Comparison of ENCODE assay signal across 8 cellular contexts in genomic region chr20:46562373-46563169, GRCh38. TPM values are rescaled to one million over a fixed set of nuclear protein-coding genes. Genes with fewer than 3 reads are reported as not detected.
DNase-seq lines count a peak whose midpoint lies in the region; ATAC-seq and TF ChIP-seq lines count a peak whose summit lies in the region.

No MANE protein-coding gene starts in this region.

- H3K4me3 Mint-ChIP-seq in activated naive CD4-positive, alpha-beta T cell treated with anti-CD3 and anti-CD28 coated beads, Interleukin-2, amount 10 ng/mL, durations not matched to agents 7 days and 5 days: no peak overlapping the region
- H3K4me3 Mint-ChIP-seq in glutamatergic neuron (ENCODE audit: unreplicated experiment): no peak overlapping the region

- peaks cover 25% of the 10 kb centered on the region for H3K27me3 Mint-ChIP-seq in activated naive CD4-positive, alpha-beta T cell treated with anti-CD3 and anti-CD28 coated beads, Interleukin-2, amount 10 ng/mL, durations not matched to agents 7 days and 5 days
- no peaks in the 10 kb centered on the region for H3K27me3 Mint-ChIP-seq in glutamatergic neuron (ENCODE audit: unreplicated experiment)

- H3K4me1 ChIP-seq in SJCRH30 (peaks cover 11% of the 10 kb centered on the region; the same call in 1 of the 2 replicates), thoracic aorta (ENCODE audit: control insufficient read depth in 1 of 2, low read depth in 2 of 2) (peaks cover 0 to 4% of the 10 kb centered on the region in 2 donors)

- DNase-seq in KG1 (lab: John Stamatoyannopoulos, UW) (peak; percentile 6), SJCRH30 (peak; percentile 76 to 91), glutamatergic neuron (peak; percentile 83), omental fat pad (ENCODE audit: low spot score) (peak; percentile 83), thoracic aorta (ENCODE audit: low spot score) (peak; percentile 40)
- DNase-seq in activated naive CD4-positive, alpha-beta T cell treated with anti-CD3 and anti-CD28 coated beads, Interleukin-2, amount 10 ng/mL, durations not matched to agents 7 days and 5 days: peak; percentile 78

- H3K27ac ChIP-seq in SJCRH30 (no peak overlapping the region), thoracic aorta (peak overlapping the region; percentile 55 to 68)

- H3K4me3 ChIP-seq in SJCRH30: peak overlapping the region; percentile 46
- peak overlapping the region; percentile 70 for H3K4me3 ChIP-seq in thoracic aorta

- TF ChIP-seq CTCF in GM12873 (IDR thresholded peaks at IDR 0.05; ENCODE audit: insufficient read depth, low read depth, low read length, missing control alignments) (peak; percentile 90), glutamatergic neuron (IDR thresholded peaks at IDR 0.05; ENCODE audit: partially characterized antibody, unreplicated experiment) (peak; percentile 93), omental fat pad (IDR thresholded peaks at IDR 0.05) (peak in 1 of 3 donors; percentile 20), thoracic aorta (IDR thresholded peaks at IDR 0.05) (peak; percentile 91)

- CTCF ChIA-PET in activated naive CD4-positive, alpha-beta T cell treated with anti-CD3 and anti-CD28 coated beads, Interleukin-2, amount 10 ng/mL, durations not matched to agents 7 days and 5 days (lab: Charles Lee): interaction anchor here (0.7 to 5.3 kb wide), 12 partner anchors 9 to 120 kb away, joined by 3 to 54 read pairs (median 6); partner anchors contain the start of genes OCSTAMP and ZNF334

- peaks cover 20% of the 10 kb centered on the region for H3K4me1 Mint-ChIP-seq in activated naive CD4-positive, alpha-beta T cell treated with anti-CD3 and anti-CD28 coated beads, Interleukin-2, amount 10 ng/mL, durations not matched to agents 7 days and 5 days
- peaks cover 10% of the 10 kb centered on the region for H3K4me1 Mint-ChIP-seq in glutamatergic neuron (ENCODE audit: low read depth, unreplicated experiment)

- no peaks in the 10 kb centered on the region for H3K9me3 ChIP-seq in SJCRH30 (replicated peaks)
- H3K9me3 ChIP-seq in thoracic aorta: no peaks in the 10 kb centered on the region

- ATAC-seq in omental fat pad (ENCODE audit: low FRiP score): peak; percentile 86
- ATAC-seq in thoracic aorta (ENCODE audit: insufficient number of reproducible peaks, low FRiP score, low read depth): peak; percentile 71
- no peak for ATAC-seq in GM21360 (IDR thresholded peaks at IDR 0.05; ENCODE audit: unreplicated experiment)

- H3K27ac Mint-ChIP-seq in activated naive CD4-positive, alpha-beta T cell treated with anti-CD3 and anti-CD28 coated beads, Interleukin-2, amount 10 ng/mL, durations not matched to agents 7 days and 5 days: no peak overlapping the region
- no peak overlapping the region for H3K27ac Mint-ChIP-seq in glutamatergic neuron (ENCODE audit: unreplicated experiment)

- H3K9me3 Mint-ChIP-seq in activated naive CD4-positive, alpha-beta T cell treated with anti-CD3 and anti-CD28 coated beads, Interleukin-2, amount 10 ng/mL, durations not matched to agents 7 days and 5 days: no peaks in the 10 kb centered on the region
- no peaks in the 10 kb centered on the region for H3K9me3 Mint-ChIP-seq in glutamatergic neuron (ENCODE audit: unreplicated experiment)

- H3K27me3 ChIP-seq in SJCRH30: no peaks in the 10 kb centered on the region
- no peaks in the 10 kb centered on the region for H3K27me3 ChIP-seq in thoracic aorta (replicated peaks; ENCODE audit: insufficient read depth)

- no peaks in the 10 kb centered on the region for H3K36me3 Mint-ChIP-seq in activated naive CD4-positive, alpha-beta T cell treated with anti-CD3 and anti-CD28 coated beads, Interleukin-2, amount 10 ng/mL, durations not matched to agents 7 days and 5 days
- H3K36me3 Mint-ChIP-seq in glutamatergic neuron (ENCODE audit: unreplicated experiment): no peaks in the 10 kb centered on the region

- H3K36me3 ChIP-seq in SJCRH30: no peaks in the 10 kb centered on the region
- H3K36me3 ChIP-seq in thoracic aorta: no peaks in the 10 kb centered on the region

RNA-seq across cellular contexts. Expression of gene OCSTAMP, which starts 12.1 kb away (rescaled TPM):
- total RNA-seq in SJCRH30 (2014; rRNA removed; shearing (Covaris generic)): not detected in 2 replicates
- total RNA-seq in glutamatergic neuron (ENCODE audit: unreplicated experiment) (not detected), omental fat pad (under 1 TPM in 1 of 4 donors, not detected in 3; 0.24 TPM), thoracic aorta (not detected)

RNA-seq across cellular contexts. Expression of gene ZNF334, which starts 49.2 kb away (rescaled TPM):
- 0.32 and 0.35 TPM in 2 replicates for total RNA-seq in SJCRH30 (2014; rRNA removed; shearing (Covaris generic))
- total RNA-seq in glutamatergic neuron (ENCODE audit: unreplicated experiment) (32.9 TPM), omental fat pad (1 to 10 TPM; 1.2 to 7.3 (median 2.4) TPM), thoracic aorta (1 to 10 TPM in 1 of 2 donors, under 1 TPM in 1; 0.49 to 3.0 TPM)

Comparison
In these comparisons a context has a peak if more than half of its experiments do, and no peak if none do; other contexts are left out.
1. DNase-seq: peak in every context shown above with its lines; median percentile 84 in SJCRH30; 83 in glutamatergic neuron; 83 in omental fat pad; 78 in activated naive CD4-positive, alpha-beta T cell treated with anti-CD3 and anti-CD28 coated beads, Interleukin-2, amount 10 ng/mL, durations not matched to agents 7 days and 5 days; 40 in thoracic aorta; 6 in KG1.